ENCODE assay signal across 20 cellular contexts in the genomic region with DNA sequence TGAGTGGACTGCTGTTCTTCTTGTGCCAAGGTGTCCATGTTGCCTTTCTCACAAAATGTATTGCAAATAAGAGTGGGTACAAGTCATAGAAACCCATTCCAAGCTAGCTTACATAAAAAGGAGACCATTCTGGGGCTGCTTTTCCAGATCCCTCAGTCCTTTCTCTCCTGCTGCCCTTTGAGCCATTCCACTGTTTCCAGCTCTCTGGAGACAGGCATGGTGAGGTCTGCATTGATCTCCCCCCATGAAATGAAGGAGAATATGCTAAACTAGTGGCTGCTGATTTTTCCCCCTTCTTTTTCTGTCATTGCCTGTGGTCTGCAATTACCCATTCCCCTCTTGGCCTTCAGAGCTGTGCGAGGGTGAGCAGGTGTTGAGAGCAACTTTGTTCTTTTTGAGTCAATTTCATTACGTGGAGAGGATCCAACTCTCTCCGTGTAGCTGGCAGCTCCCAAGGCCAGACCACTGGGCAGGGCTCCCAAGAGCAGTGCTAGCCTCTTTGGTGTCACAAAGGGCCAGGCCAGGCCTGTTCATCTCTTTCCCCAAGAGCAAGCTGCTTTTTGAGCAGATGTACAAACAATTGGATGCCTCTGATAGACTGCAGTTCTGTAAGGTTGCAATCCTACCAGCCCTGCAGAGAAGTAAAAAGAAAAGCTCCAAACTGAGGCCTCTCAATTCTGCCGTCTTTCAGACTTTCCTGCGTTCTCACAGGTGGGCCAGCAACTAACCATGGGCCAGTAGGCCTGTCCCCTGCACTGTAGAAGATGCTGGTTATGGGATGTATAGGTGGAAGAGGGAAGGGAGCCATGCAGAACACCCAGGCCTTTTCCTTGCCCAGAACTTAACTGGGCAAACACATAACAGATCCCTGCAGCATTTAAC.
DNase-seq lines count a peak whose midpoint lies in the region; ATAC-seq, FAIRE-seq and TF ChIP-seq lines count a peak whose summit lies in the region.
"Had no signal": no experiment of that assay in that cellular context is flagged by ENCODE, and none has a peak within 500 bp of the region (broad histone marks: within the 10 kb centered on the region; RNA-seq: fewer than 3 reads in every experiment).

No MANE protein-coding gene starts in this region.

- intact Hi-C loops in right lobe of liver (cut with DNase I): no loop called here

- peaks cover 0 to 23% (median 13%) of the 10 kb centered on the region in 4 donors for H3K4me1 ChIP-seq in right lobe of liver

- H3K36me3 ChIP-seq in right lobe of liver: no peaks in the 10 kb centered on the region
- H3K36me3 ChIP-seq: BLaER1, left ventricle myocardium inferior, MG63 had no signal

- TF ChIP-seq CTCF in right lobe of liver (IDR thresholded peaks at IDR 0.05): no peak

- whole genome bisulfite sequencing in right lobe of liver (ENCODE audit: insufficient coverage, low coverage, low lambda C conversion rate, missing lambda C conversion rate): 15% methylated on average over 3 of the region's 5 CpGs

- H3K4me3 ChIP-seq in right lobe of liver: no peak overlapping the region
- H3K4me3 ChIP-seq: BLaER1, dorsolateral prefrontal cortex, K562, left ventricle myocardium inferior, MG63 had no signal

- peak; percentile 77 to 93 (median 92) for ATAC-seq in right lobe of liver
- no peak for ATAC-seq in GM21825 (IDR thresholded peaks at IDR 0.05; ENCODE audit: unreplicated experiment)
- ATAC-seq in GM19351 (IDR thresholded peaks at IDR 0.05; ENCODE audit: unreplicated experiment): no peak
- ATAC-seq: K562; naive thymus-derived CD8-positive, alpha-beta T cell had no signal

- TF ChIP-seq POLR2A in right lobe of liver (IDR thresholded peaks at IDR 0.05) (no peak), H54 (IDR thresholded peaks at IDR 0.05; ENCODE audit: low read depth, low read length) (no peak)

- DNase-seq in Ammon's horn (ENCODE audit: low spot score): peak; percentile 48
- DNase-seq in NCI-H1092 treated with DMSO at 0.1 percent for 48 hours (lab: John Stamatoyannopoulos, UW): peak; percentile 66
- DNase-seq in astrocyte of the hippocampus (ENCODE audit: low read depth, low spot score): peak; percentile 41
- DNase-seq in right lobe of liver: peak; percentile 67 to 88 (median 80)
- DNase-seq in H54 (ENCODE audit: insufficient read length, low spot score): no peak
- no peak for DNase-seq in NCI-H524 treated with DMSO at 0.1 percent for 48 hours (lab: John Stamatoyannopoulos, UW)
- DNase-seq: activated B cell treated with CpG ODN at 0.5 μM for 24 hours; aorta; GDM1; H7; left ventricle myocardium inferior; MG63; naive thymus-derived CD8-positive, alpha-beta T cell; NCI-H510A treated with DMSO at 0.1 percent for 48 hours had no signal

- H3K27ac ChIP-seq in right lobe of liver: peak overlapping the region in 1 of 3 donors; percentile 54
- H3K27ac ChIP-seq: BLaER1, left ventricle myocardium inferior had no signal

- H3K9me3 ChIP-seq in right lobe of liver: no peaks in the 10 kb centered on the region
- H3K9me3 ChIP-seq: BLaER1, left ventricle myocardium inferior, MG63 had no signal

- FAIRE-seq in H54 (lab: Jason Lieb, UNC): no peak
- FAIRE-seq: K562, RCC 7860 had no signal

- no peaks in the 10 kb centered on the region for H3K27me3 ChIP-seq in right lobe of liver
- H3K27me3 ChIP-seq: BLaER1, dorsolateral prefrontal cortex, MG63 had no signal

Comparison
In these comparisons a context has a peak if more than half of its experiments do, and no peak if none do; other contexts are left out.
1. DNase-seq: peak in Ammon's horn (single experiment), NCI-H1092 treated with DMSO at 0.1 percent for 48 hours (single experiment), astrocyte of the hippocampus (single experiment) and right lobe of liver (3 of 3); none in H54 (single experiment) and NCI-H524 treated with DMSO at 0.1 percent for 48 hours (single experiment).
2. ATAC-seq: peak in right lobe of liver (4 of 4); none in GM21825 (single experiment) and GM19351 (single experiment).